Comparison of ENCODE assay signal across 28 cellular contexts in the genomic region with DNA sequence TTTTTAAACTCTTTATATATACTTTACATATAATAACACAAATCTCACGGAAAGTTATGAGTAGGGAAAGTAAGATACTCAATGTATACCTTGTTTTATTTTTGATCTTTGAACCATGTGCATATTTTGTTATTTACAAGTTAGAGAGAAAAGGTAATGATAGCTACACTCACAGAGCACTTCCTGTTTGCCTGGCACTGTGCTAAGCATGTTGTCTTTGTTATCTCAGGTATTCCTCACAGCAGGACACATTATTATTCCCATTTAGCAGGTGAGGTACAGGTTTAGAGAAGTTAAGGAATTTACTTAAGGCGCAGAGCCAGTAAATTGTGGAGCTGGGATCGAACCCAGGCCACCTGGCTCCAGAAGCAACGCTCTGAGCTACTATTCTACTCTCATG. TPM values are rescaled to one million over a fixed set of nuclear protein-coding genes. Genes with fewer than 3 reads are reported as not detected.
"Had no signal": no experiment of that assay in that cellular context is flagged by ENCODE, and none has a peak within 500 bp of the region (broad histone marks: within the 10 kb centered on the region; RNA-seq: fewer than 3 reads in every experiment).

No MANE protein-coding gene starts in this region.

- H3K27me3 ChIP-seq: breast epithelium had no signal

- H3K27me3 Mint-ChIP-seq: activated CD4-positive, alpha-beta memory T cell treated with anti-CD3 and anti-CD28 coated beads, Interleukin-2, amount 10 ng/mL, durations not matched to agents 7 days and 5 days; activated CD4-positive, alpha-beta T cell treated with anti-CD3 and anti-CD28 coated beads for 36 hours; activated naive CD4-positive, alpha-beta T cell treated with anti-CD3 and anti-CD28 coated beads, Interleukin-2, amount 50 U/mL, for 24 hours had no signal

- H3K36me3 ChIP-seq: breast epithelium had no signal

- H3K27ac ChIP-seq: breast epithelium, VCaP had no signal

- H3K9me3 ChIP-seq: breast epithelium had no signal

- H3K4me3 Mint-ChIP-seq: activated CD4-positive, alpha-beta memory T cell treated with anti-CD3 and anti-CD28 coated beads, Interleukin-2, amount 10 ng/mL, durations not matched to agents 7 days and 5 days; activated CD4-positive, alpha-beta T cell treated with anti-CD3 and anti-CD28 coated beads for 36 hours; activated naive CD4-positive, alpha-beta T cell treated with anti-CD3 and anti-CD28 coated beads, Interleukin-2, amount 50 U/mL, for 24 hours; T-cell had no signal

- H3K27ac Mint-ChIP-seq: activated CD4-positive, alpha-beta memory T cell treated with anti-CD3 and anti-CD28 coated beads, Interleukin-2, amount 10 ng/mL, durations not matched to agents 7 days and 5 days; activated CD4-positive, alpha-beta T cell treated with anti-CD3 and anti-CD28 coated beads for 36 hours; activated naive CD4-positive, alpha-beta T cell treated with anti-CD3 and anti-CD28 coated beads, Interleukin-2, amount 50 U/mL, for 24 hours; T-cell had no signal

- H3K4me3 ChIP-seq: breast epithelium had no signal

- DNase-seq: activated CD4-positive, alpha-beta memory T cell treated with anti-CD3 and anti-CD28 coated beads, Interleukin-2, amount 10 ng/mL, durations not matched to agents 7 days and 5 days; activated CD4-positive, alpha-beta T cell treated with anti-CD3 and anti-CD28 coated beads, Interleukin-2, amount 50 U/mL, for 1 hour; activated CD8-positive, alpha-beta memory T cell treated with anti-CD3 and anti-CD28 coated beads, Interleukin-2, amount 50 U/mL, for 4 hours; activated effector memory CD4-positive, alpha-beta T cell treated with Interleukin-2 at 50 U/mL for 16 hours; activated naive CD4-positive, alpha-beta T cell; aorta; central memory CD4-positive, alpha-beta T cell; IMR-90; Kasumi-1; NCI-H1092; NCI-H1417 treated with DMSO at 0.1 percent for 48 hours; NCI-H1694; NCI-H2029; NCI-H2107; NCI-H2171 treated with DMSO at 0.1 percent for 48 hours; NCI-H226; NCI-H526; PC-3; SHP77 treated with DMSO at 0.1 percent for 48 hours; T-cell had no signal

- H3K4me1 Mint-ChIP-seq: activated CD4-positive, alpha-beta memory T cell treated with anti-CD3 and anti-CD28 coated beads, Interleukin-2, amount 10 ng/mL, durations not matched to agents 7 days and 5 days; activated naive CD4-positive, alpha-beta T cell treated with anti-CD3 and anti-CD28 coated beads, Interleukin-2, amount 50 U/mL, for 24 hours had no signal

- ATAC-seq: PC-3, T-cell had no signal

- H3K36me3 Mint-ChIP-seq: activated naive CD4-positive, alpha-beta T cell treated with anti-CD3 and anti-CD28 coated beads, Interleukin-2, amount 50 U/mL, for 24 hours; T-cell had no signal

- H3K4me1 ChIP-seq: breast epithelium had no signal

RNA-seq across cellular contexts. Expression of a gene that starts 3.0 kb away (rescaled TPM):
- total RNA-seq: activated CD4-positive, alpha-beta memory T cell treated with anti-CD3 and anti-CD28 coated beads, Interleukin-2, amount 10 ng/mL, durations not matched to agents 7 days and 5 days; activated CD4-positive, alpha-beta T cell treated with anti-CD3 and anti-CD28 coated beads for 36 hours; activated CD8-positive, alpha-beta memory T cell treated with anti-CD3 and anti-CD28 coated beads for 36 hours; IMR-90; M059J; NCI-H460; PC-3; T-helper 2 cell treated with Interferon-gamma antibody and Interleukin-4, amounts not matched to agents 100 ng/mL and 5 ng/mL, for 36 hours had no signal
- polyA plus RNA-seq: IMR-90 had no signal
